ENCODE assay signal across 8 cellular contexts in the genomic region with DNA sequence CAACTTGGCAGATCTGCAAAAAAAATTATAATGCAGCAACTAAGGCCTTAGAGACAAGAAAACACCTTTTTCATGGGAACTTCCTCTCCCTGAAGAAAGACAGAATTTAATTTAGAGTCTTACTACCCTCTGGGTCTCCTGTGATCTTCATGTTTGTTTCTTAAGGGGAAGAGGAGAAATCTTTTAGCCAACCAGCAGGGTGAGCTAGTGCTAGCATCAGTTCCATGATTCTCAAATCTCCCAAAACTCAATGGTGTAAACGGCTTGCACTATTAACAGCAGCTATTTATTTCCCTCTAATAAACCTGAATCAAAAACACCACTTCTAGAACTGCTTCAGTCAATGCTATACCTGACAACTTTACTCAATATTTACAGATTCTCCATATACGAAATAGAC. TPM values are rescaled to one million over a fixed set of nuclear protein-coding genes. Genes with fewer than 3 reads are reported as not detected.
DNase-seq lines count a peak whose midpoint lies in the region; ATAC-seq and TF ChIP-seq lines count a peak whose summit lies in the region.

No MANE protein-coding gene starts in this region.

- TF ChIP-seq POLR2A in NB4 (IDR thresholded peaks at IDR 0.05; ENCODE audit: extremely low read depth, insufficient read length) (no peak), thyroid gland (IDR thresholded peaks at IDR 0.05) (no peak)

- peaks cover 40% of the 10 kb centered on the region in 2 donors for H3K4me1 ChIP-seq in thyroid gland

- H3K27ac Mint-ChIP-seq in central memory CD8-positive, alpha-beta T cell (ENCODE audit: low read depth) = peak overlapping the region; percentile 61
- peak overlapping the region in 1 of 3 experiments; percentile 5 for H3K27ac Mint-ChIP-seq in nephron

- H3K27me3 ChIP-seq in thyroid gland = no peaks in the 10 kb centered on the region

- peaks cover 22% of the 10 kb centered on the region for H3K36me3 Mint-ChIP-seq in central memory CD8-positive, alpha-beta T cell (ENCODE audit: insufficient read depth)
- H3K36me3 Mint-ChIP-seq in nephron (ENCODE audit: low read depth) = peaks cover 33% of the 10 kb centered on the region

- no peak overlapping the region for H3K27ac ChIP-seq in thyroid gland

- H3K4me3 ChIP-seq in NB4 (ENCODE audit: low read depth, low read length) (peak overlapping the region; percentile 9), thyroid gland (replicated peaks in 1 of 3) (no peak overlapping the region)

- no peaks in the 10 kb centered on the region for H3K36me3 ChIP-seq in thyroid gland

- DNase-seq in NCI-H510A treated with DMSO at 0.1 percent for 48 hours (lab: John Stamatoyannopoulos, UW) (peak; percentile 45), NCI-H510A (lab: John Stamatoyannopoulos, UW) (no peak), NB4 (ENCODE audit: low read depth) (peak; percentile 47), DMS79 (lab: John Stamatoyannopoulos, UW) (no peak), thyroid gland (no peak), inferior parietal cortex (ENCODE audit: extremely low spot score) (no peak)
- DNase-seq in central memory CD8-positive, alpha-beta T cell (ENCODE audit: low spot score in 2 of 2) = no peak

- TF ChIP-seq CTCF in NB4 (IDR thresholded peaks at IDR 0.05; ENCODE audit: low read depth, low read length) (peak; percentile 34), nephron (IDR thresholded peaks at IDR 0.05; ENCODE audit: unreplicated experiment in 3 of 3) (peak in 2 of 3 experiments; percentile 20 to 28), thyroid gland (IDR thresholded peaks at IDR 0.05) (peak in 2 of 6 experiments; percentile 17 to 28)

- H3K4me3 Mint-ChIP-seq in central memory CD8-positive, alpha-beta T cell = peak overlapping the region; percentile 92
- peak overlapping the region; percentile 19 to 60 (median 38) for H3K4me3 Mint-ChIP-seq in nephron

- H3K27me3 Mint-ChIP-seq in central memory CD8-positive, alpha-beta T cell = no peaks in the 10 kb centered on the region
- no peaks in the 10 kb centered on the region for H3K27me3 Mint-ChIP-seq in nephron (ENCODE audit: low read depth)

- H3K4me1 Mint-ChIP-seq in central memory CD8-positive, alpha-beta T cell = peaks cover 77% of the 10 kb centered on the region
- H3K4me1 Mint-ChIP-seq in nephron = peaks cover 42% of the 10 kb centered on the region

- 79 to 80% methylated on average over 2 of the region's 2 CpGs for WGBS in thyroid gland, 2 donors

- no peaks in the 10 kb centered on the region for H3K9me3 Mint-ChIP-seq in central memory CD8-positive, alpha-beta T cell
- H3K9me3 Mint-ChIP-seq in nephron = no peaks in the 10 kb centered on the region

- no peak for ATAC-seq in central memory CD8-positive, alpha-beta T cell (replicated peaks; ENCODE audit: extremely low read depth, poor library complexity, severe bottlenecking)

- intact Hi-C loops in thyroid gland (cut with DNase I) = no loop called here

- H3K9me3 ChIP-seq in thyroid gland = no peaks in the 10 kb centered on the region

RNA-seq across cellular contexts. Expression of gene ZNF644, which starts 3.8 kb away (rescaled TPM):
- total RNA-seq in thyroid gland = 100 to 1,000 TPM in 1 of 4 donors, 10 to 100 TPM in 3; 70.2 to 105 (median 82.4) TPM

Comparison
In these comparisons a context has a peak if more than half of its experiments do, and no peak if none do; other contexts are left out.
1. DNase-seq: peak in NCI-H510A treated with DMSO at 0.1 percent for 48 hours (single experiment) and NB4 (single experiment); none in NCI-H510A (single experiment), central memory CD8-positive, alpha-beta T cell (0 of 2), DMS79 (single experiment), thyroid gland (0 of 2) and inferior parietal cortex (single experiment).